ENCODE assay signal across 9 cellular contexts in the genomic region with DNA sequence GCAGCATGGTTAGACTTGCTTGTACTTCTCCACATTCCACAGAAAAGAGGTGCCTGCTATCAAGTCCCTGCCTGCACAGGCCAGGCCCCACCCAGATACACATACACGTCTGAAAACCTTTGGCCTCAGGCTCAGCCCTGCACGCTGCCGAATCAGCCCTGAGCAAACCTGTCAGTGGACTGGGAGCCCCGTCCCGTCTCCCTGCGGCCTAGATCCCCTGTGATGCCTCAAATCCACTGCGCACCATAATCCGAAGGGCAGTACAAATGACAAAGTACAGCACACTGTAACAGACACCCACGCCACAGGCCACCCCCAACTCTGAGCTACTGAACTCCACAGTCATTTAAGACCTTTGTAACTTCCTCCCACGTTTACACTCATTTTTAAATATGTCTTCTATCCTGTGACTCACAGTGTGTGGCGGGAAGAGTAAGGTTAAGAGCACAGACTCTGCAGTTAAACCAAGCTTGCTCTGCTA.
DNase-seq lines count a peak whose midpoint lies in the region; ATAC-seq and TF ChIP-seq lines count a peak whose summit lies in the region.
"Had no signal": no experiment of that assay in that cellular context is flagged by ENCODE, and none has a peak within 500 bp of the region (broad histone marks: within the 10 kb centered on the region; RNA-seq: fewer than 3 reads in every experiment).

No MANE protein-coding gene starts in this region.

- no peaks in the 10 kb centered on the region for H3K9me3 ChIP-seq in T-helper 17 cell (ENCODE audit: control insufficient read depth, low read length, poor library complexity, severe bottlenecking)

- H3K4me3 ChIP-seq in foreskin fibroblast (ENCODE audit: low read depth in 1 of 2, low read length in 2 of 2) = no peak overlapping the region

- no peaks in the 10 kb centered on the region for H3K27me3 Mint-ChIP-seq in T-helper 17 cell
- peaks cover 9 to 16% of the 10 kb centered on the region in 2 donors for H3K27me3 Mint-ChIP-seq in stimulated activated naive B cell treated with anti-CD40 and anti-IgM and Interleukin-4, amounts not matched to agents 10 μg/mL and 1 μg/mL and 100 μg/mL, for 72 hours

- peaks cover 0 to 1% of the 10 kb centered on the region in 2 donors for H3K9me3 Mint-ChIP-seq in stimulated activated naive B cell treated with anti-CD40 and anti-IgM and Interleukin-4, amounts not matched to agents 10 μg/mL and 1 μg/mL and 100 μg/mL, for 72 hours

- H3K36me3 Mint-ChIP-seq in T-helper 17 cell (ENCODE audit: low read depth) = no peaks in the 10 kb centered on the region
- H3K36me3 Mint-ChIP-seq in stimulated activated naive B cell treated with anti-CD40 and anti-IgM and Interleukin-4, amounts not matched to agents 10 μg/mL and 1 μg/mL and 100 μg/mL, for 72 hours = peaks cover 0 to 2% of the 10 kb centered on the region in 2 donors

- H3K4me1 Mint-ChIP-seq in T-helper 17 cell = peaks cover 46% of the 10 kb centered on the region
- peaks cover 6 to 10% of the 10 kb centered on the region in 2 donors for H3K4me1 Mint-ChIP-seq in stimulated activated naive B cell treated with anti-CD40 and anti-IgM and Interleukin-4, amounts not matched to agents 10 μg/mL and 1 μg/mL and 100 μg/mL, for 72 hours

- ATAC-seq in GM19324 (IDR thresholded peaks at IDR 0.05; ENCODE audit: low FRiP score, unreplicated experiment) (peak; percentile 40), HG03045 (IDR thresholded peaks at IDR 0.05; ENCODE audit: unreplicated experiment) (peak; percentile 66), T-helper 17 cell (peak; percentile 60), HG03097 (IDR thresholded peaks at IDR 0.05; ENCODE audit: low FRiP score, unreplicated experiment) (no peak)
- peak; percentile 78 to 84 for ATAC-seq in stimulated activated naive B cell treated with anti-CD40 and anti-IgM and Interleukin-4, amounts not matched to agents 10 μg/mL and 1 μg/mL and 100 μg/mL, for 72 hours (replicated peaks)

- DNase-seq in T-helper 17 cell (no peak), foreskin fibroblast (peak; percentile 53 to 54), SHP77 treated with DMSO at 0.1 percent for 48 hours (lab: John Stamatoyannopoulos, UW) (no peak), AG08395 (ENCODE audit: low spot score) (no peak)
- DNase-seq in stimulated activated naive B cell treated with anti-CD40 and anti-IgM and Interleukin-4, amounts not matched to agents 10 μg/mL and 1 μg/mL and 100 μg/mL, for 72 hours = no peak
- DNase-seq: left cardiac atrium had no signal

- H3K4me3 Mint-ChIP-seq in T-helper 17 cell = peak overlapping the region; percentile 52
- H3K4me3 Mint-ChIP-seq in stimulated activated naive B cell treated with anti-CD40 and anti-IgM and Interleukin-4, amounts not matched to agents 10 μg/mL and 1 μg/mL and 100 μg/mL, for 72 hours = no peak overlapping the region

- peak overlapping the region; percentile 44 for H3K27ac Mint-ChIP-seq in T-helper 17 cell
- peak overlapping the region; percentile 3 for H3K27ac Mint-ChIP-seq in stimulated activated naive B cell treated with anti-CD40 and anti-IgM and Interleukin-4, amounts not matched to agents 10 μg/mL and 1 μg/mL and 100 μg/mL, for 72 hours

- no peak for TF ChIP-seq CTCF in foreskin fibroblast (IDR thresholded peaks at IDR 0.05; ENCODE audit: low read depth, low read length)

Comparison
In these comparisons a context has a peak if more than half of its experiments do, and no peak if none do; other contexts are left out.
1. DNase-seq: peak in foreskin fibroblast (2 of 2); none in T-helper 17 cell (0 of 3), stimulated activated naive B cell treated with anti-CD40 and anti-IgM and Interleukin-4, amounts not matched to agents 10 μg/mL and 1 μg/mL and 100 μg/mL, for 72 hours (single experiment), SHP77 treated with DMSO at 0.1 percent for 48 hours (single experiment) and AG08395 (single experiment).